Comparison of ENCODE assay signal across 20 cellular contexts in the genomic region with DNA sequence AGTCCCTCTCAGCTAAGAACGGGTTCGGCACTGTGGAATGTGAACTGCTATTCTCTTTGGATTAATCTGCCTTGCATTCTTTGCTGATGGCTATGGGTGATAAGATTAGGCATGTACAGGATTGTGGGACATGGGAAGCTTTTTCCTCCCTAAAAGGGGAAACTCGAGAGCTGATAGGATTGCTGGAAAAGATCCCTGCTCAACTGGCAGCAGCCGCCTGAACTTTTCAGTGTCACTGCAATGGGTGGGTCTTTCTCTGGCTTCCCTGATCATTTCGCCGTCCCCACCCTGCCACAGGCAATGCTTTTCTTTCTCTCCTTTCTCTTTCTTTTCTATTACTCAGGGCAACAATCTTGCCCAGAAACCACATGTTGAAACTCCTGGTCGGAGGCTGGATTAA. TPM values are rescaled to one million over a fixed set of nuclear protein-coding genes. Genes with fewer than 3 reads are reported as not detected.
A peak's percentile ranks its signal among the peaks of the same experiment; 100 is the strongest.
DNase-seq lines count a peak whose midpoint lies in the region; ATAC-seq and TF ChIP-seq lines count a peak whose summit lies in the region.
"Had no signal": no experiment of that assay in that cellular context is flagged by ENCODE, and none has a peak within 500 bp of the region (broad histone marks: within the 10 kb centered on the region; RNA-seq: fewer than 3 reads in every experiment).

No MANE protein-coding gene starts in this region.

- H2BK120ac ChIP-seq in mesendoderm (ENCODE audit: low read depth, low read length), result no peak overlapping the region

- H3K23ac ChIP-seq in mesendoderm (ENCODE audit: low read length), result no peak overlapping the region

- no peak overlapping the region for H3K18ac ChIP-seq in mesendoderm (ENCODE audit: low read length)

- no peak overlapping the region for H4K8ac ChIP-seq in mesendoderm (ENCODE audit: low read depth, low read length)

- H4K5ac ChIP-seq in mesendoderm (ENCODE audit: low read length), result no peak overlapping the region

- H3K4ac ChIP-seq in mesendoderm (ENCODE audit: low read depth, low read length), result no peak overlapping the region

- H3K4me3 ChIP-seq in body of pancreas, result no peak overlapping the region
- H3K4me3 ChIP-seq in mesendoderm (ENCODE audit: low read length), result no peak overlapping the region
- H3K4me3 ChIP-seq in thoracic aorta, result no peak overlapping the region
- no peak overlapping the region for H3K4me3 ChIP-seq in lower lobe of right lung
- H3K4me3 ChIP-seq: GM12878 had no signal

- peak; percentile 38 for ATAC-seq in body of pancreas
- no peak for ATAC-seq in thoracic aorta (ENCODE audit: insufficient number of reproducible peaks, low FRiP score, low read depth)
- ATAC-seq in HG03565 (IDR thresholded peaks at IDR 0.05; ENCODE audit: unreplicated experiment), result no peak
- no peak for ATAC-seq in lower lobe of right lung
- ATAC-seq: GM12878 had no signal

- H3K4me1 ChIP-seq in body of pancreas (no peaks in the 10 kb centered on the region), mesendoderm (ENCODE audit: control insufficient read depth, low read depth, low read length) (no peaks in the 10 kb centered on the region), thoracic aorta (ENCODE audit: control insufficient read depth in 1 of 2, low read depth in 2 of 2) (no peaks in the 10 kb centered on the region), lower lobe of right lung (no peaks in the 10 kb centered on the region)

- H3K36me3 ChIP-seq in body of pancreas (replicated peaks in 1 of 2; ENCODE audit: insufficient read depth in 1 of 2, low read depth in 2 of 2), result no peaks in the 10 kb centered on the region
- H3K36me3 ChIP-seq in mesendoderm (ENCODE audit: control insufficient read depth, insufficient read depth, low read length), result no peaks in the 10 kb centered on the region
- no peaks in the 10 kb centered on the region for H3K36me3 ChIP-seq in thoracic aorta
- no peaks in the 10 kb centered on the region for H3K36me3 ChIP-seq in lower lobe of right lung

- DNase-seq in H4 (ENCODE audit: low spot score) (peak; percentile 4), body of pancreas (peak in 1 of 4 donors; percentile 2), mesendoderm (peak; percentile 20), thoracic aorta (ENCODE audit: low spot score) (no peak), lower lobe of right lung (no peak), AML-193 (lab: John Stamatoyannopoulos, UW) (no peak)
- DNase-seq: NCI-H1417; NCI-H187; NCI-H2107; NCI-H510A; NCI-H748 treated with DMSO at 0.1 percent for 48 hours; NK-92 treated with Interleukin-12 subunit alpha and Interleukin-12 subunit beta, amount 100 ng/mL, for 24 hours; Right ventricle myocardium superior had no signal

- H2BK5ac ChIP-seq in mesendoderm (ENCODE audit: low read length), result no peak overlapping the region

- H3K27ac ChIP-seq in body of pancreas (peak overlapping the region in 2 of 4 donors; percentile 50 to 63), mesendoderm (ENCODE audit: low read depth, low read length) (no peak overlapping the region), thoracic aorta (peak overlapping the region; percentile 17 to 22), lower lobe of right lung (no peak overlapping the region)
- H3K27ac ChIP-seq: C4-2B, HL-60 had no signal

- H2BK15ac ChIP-seq in mesendoderm (replicated peaks; ENCODE audit: low read depth), result no peak overlapping the region

- H3K79me2 ChIP-seq in mesendoderm (ENCODE audit: control insufficient read depth, insufficient read depth, low read length), result no peaks in the 10 kb centered on the region

- no peak for TF ChIP-seq CTCF in body of pancreas (IDR thresholded peaks at IDR 0.05)
- TF ChIP-seq CTCF in thoracic aorta (IDR thresholded peaks at IDR 0.05), result no peak
- no peak for TF ChIP-seq CTCF in lower lobe of right lung (IDR thresholded peaks at IDR 0.05)

- H3K56ac ChIP-seq in mesendoderm (ENCODE audit: low read length), result no peak overlapping the region

- no peak overlapping the region for H2AK5ac ChIP-seq in mesendoderm (ENCODE audit: low read length)

- no peak overlapping the region for H3K9ac ChIP-seq in mesendoderm (ENCODE audit: low read length)

- no peaks in the 10 kb centered on the region for H3K9me3 ChIP-seq in body of pancreas
- no peaks in the 10 kb centered on the region for H3K9me3 ChIP-seq in thoracic aorta
- no peaks in the 10 kb centered on the region for H3K9me3 ChIP-seq in lower lobe of right lung

- no peak overlapping the region for H3K4me2 ChIP-seq in mesendoderm (ENCODE audit: low read length)

- TF ChIP-seq POLR2A in body of pancreas (IDR thresholded peaks at IDR 0.05), result no peak

- intact Hi-C loops in body of pancreas (cut with DNase I) (no loop called here), lower lobe of right lung (cut with DNase I) (no loop called here)

- no peaks in the 10 kb centered on the region for H3K79me1 ChIP-seq in mesendoderm (ENCODE audit: low read length)

- WGBS in body of pancreas, 2 donors, result 48 to 53% methylated on average over 5 to 7 of the region's 7 CpGs
- WGBS in mesendoderm (ENCODE audit: extremely low coverage, insufficient coverage, low lambda C conversion rate), result no CpG with 5 or more reads among the region's 7 CpGs

- H3K27me3 ChIP-seq in body of pancreas (no peaks in the 10 kb centered on the region), mesendoderm (ENCODE audit: insufficient read depth, low read length, poor library complexity) (no peaks in the 10 kb centered on the region), thoracic aorta (replicated peaks; ENCODE audit: insufficient read depth) (no peaks in the 10 kb centered on the region), lower lobe of right lung (ENCODE audit: low read depth) (no peaks in the 10 kb centered on the region)

RNA-seq across cellular contexts. Expression of a gene that starts 20.5 kb away (rescaled TPM):
- 0.48 TPM in 1 of 2 replicates, not detected in the other for total RNA-seq in H4 (2014; rRNA removed; shearing (Covaris generic))
- not detected for total RNA-seq in body of pancreas
- not detected for polyA plus RNA-seq in mesendoderm (2013, experiment 1 of 2)
- polyA plus RNA-seq in mesendoderm (2013, experiment 2 of 2), result not detected
- total RNA-seq in thoracic aorta, result not detected
- total RNA-seq in lower lobe of right lung, result not detected
- total RNA-seq: GM12878, H1, HT1080, M059J, Right ventricle myocardium superior had no signal
- polyA plus RNA-seq: H1 had no signal

RNA-seq across cellular contexts. Expression of a gene that starts 34.5 kb away (rescaled TPM):
- total RNA-seq in H4 (2014; rRNA removed; shearing (Covaris generic)), result not detected in 2 replicates
- total RNA-seq in body of pancreas (not detected), thoracic aorta (not detected), lower lobe of right lung (not detected)
- polyA plus RNA-seq in mesendoderm (2013, experiment 1 of 2), result not detected
- not detected for polyA plus RNA-seq in mesendoderm (2013, experiment 2 of 2)
- total RNA-seq: GM12878, H1, HT1080, M059J, Right ventricle myocardium superior had no signal
- polyA plus RNA-seq: H1 had no signal

Comparison
In these comparisons a context has a peak if more than half of its experiments do, and no peak if none do; other contexts are left out.
1. DNase-seq: peak in H4 (single experiment) and mesendoderm (single experiment); none in thoracic aorta (single experiment), lower lobe of right lung (single experiment) and AML-193 (0 of 2).
2. H3K27ac ChIP-seq: peak in thoracic aorta (2 of 2); none in mesendoderm (single experiment) and lower lobe of right lung (single experiment).